Comparison of ENCODE assay signal across 19 cellular contexts in genomic region chr15:99993681-99994131, GRCh38.
"Had no signal": no experiment of that assay in that cellular context is flagged by ENCODE, and none has a peak within 500 bp of the region (broad histone marks: within the 10 kb centered on the region; RNA-seq: fewer than 3 reads in every experiment).

No MANE protein-coding gene starts in this region.

- ATAC-seq: activated T-cell treated with anti-CD3 and anti-CD28 coated beads, Interleukin-2, amount 50 U/mL, for 72 hours; effector memory CD8-positive, alpha-beta T cell; stimulated activated effector memory CD8-positive, alpha-beta T cell treated with anti-CD3 and anti-CD28 coated beads, Interleukin-12 subunit alpha, Interleukin-12 subunit beta, amount 100 ng/mL, for 72 hours had no signal

- H3K9me3 ChIP-seq: adrenal gland, ascending aorta, esophagus muscularis mucosa, testis, vagina had no signal

- DNase-seq: activated gamma-delta T cell treated with Interleukin-2 at 50 U/mL for 16 hours; activated T-cell treated with anti-CD3 and anti-CD28 coated beads, Interleukin-2, amount 50 U/mL, for 72 hours; brain microvascular endothelial cell; central memory CD4-positive, alpha-beta T cell; effector memory CD8-positive, alpha-beta T cell; hippocampal formation; occipital lobe; stimulated activated CD4-positive, alpha-beta T cell treated with anti-CD3 and anti-CD28 coated beads, Interleukin-1b, Interleukin-23, amount 100 ng/mL, for 48 hours; T-helper 9 cell; testis; trophoblast cell had no signal

- H3K36me3 ChIP-seq: adrenal gland, brain microvascular endothelial cell, vagina had no signal

- H3K27me3 ChIP-seq: adrenal gland, ascending aorta, brain microvascular endothelial cell, dorsolateral prefrontal cortex, esophagus muscularis mucosa, testis, vagina had no signal

- H3K36me3 Mint-ChIP-seq: stimulated activated effector memory CD8-positive, alpha-beta T cell treated with anti-CD3 and anti-CD28 coated beads, Interleukin-12 subunit alpha, Interleukin-12 subunit beta, amount 100 ng/mL, for 72 hours had no signal

- H3K27me3 Mint-ChIP-seq: activated naive CD4-positive, alpha-beta T cell treated with anti-CD3 and anti-CD28 coated beads, Interleukin-2, amount 50 U/mL, for 24 hours; effector memory CD8-positive, alpha-beta T cell had no signal

- H3K27ac ChIP-seq: adrenal gland, ascending aorta, brain microvascular endothelial cell, dorsolateral prefrontal cortex, esophagus muscularis mucosa, testis, vagina had no signal

- H3K9me3 Mint-ChIP-seq: activated naive CD4-positive, alpha-beta T cell treated with anti-CD3 and anti-CD28 coated beads, Interleukin-2, amount 50 U/mL, for 24 hours; activated T-cell treated with anti-CD3 and anti-CD28 coated beads, Interleukin-2, amount 50 U/mL, for 72 hours; effector memory CD8-positive, alpha-beta T cell; nephron; stimulated activated effector memory CD8-positive, alpha-beta T cell treated with anti-CD3 and anti-CD28 coated beads, Interleukin-12 subunit alpha, Interleukin-12 subunit beta, amount 100 ng/mL, for 72 hours had no signal

- H3K4me3 ChIP-seq: adrenal gland, ascending aorta, dorsolateral prefrontal cortex, esophagus muscularis mucosa, testis, vagina had no signal

- H3K4me1 ChIP-seq: adrenal gland, ascending aorta, esophagus muscularis mucosa, testis had no signal

- H3K4me3 Mint-ChIP-seq: activated naive CD4-positive, alpha-beta T cell treated with anti-CD3 and anti-CD28 coated beads, Interleukin-2, amount 50 U/mL, for 24 hours; activated T-cell treated with anti-CD3 and anti-CD28 coated beads, Interleukin-2, amount 50 U/mL, for 72 hours; effector memory CD8-positive, alpha-beta T cell; nephron; stimulated activated effector memory CD8-positive, alpha-beta T cell treated with anti-CD3 and anti-CD28 coated beads, Interleukin-12 subunit alpha, Interleukin-12 subunit beta, amount 100 ng/mL, for 72 hours had no signal

- H3K27ac Mint-ChIP-seq: activated naive CD4-positive, alpha-beta T cell treated with anti-CD3 and anti-CD28 coated beads, Interleukin-2, amount 50 U/mL, for 24 hours; activated T-cell treated with anti-CD3 and anti-CD28 coated beads, Interleukin-2, amount 50 U/mL, for 72 hours; effector memory CD8-positive, alpha-beta T cell; nephron; stimulated activated effector memory CD8-positive, alpha-beta T cell treated with anti-CD3 and anti-CD28 coated beads, Interleukin-12 subunit alpha, Interleukin-12 subunit beta, amount 100 ng/mL, for 72 hours had no signal

- H3K4me1 Mint-ChIP-seq: activated naive CD4-positive, alpha-beta T cell treated with anti-CD3 and anti-CD28 coated beads, Interleukin-2, amount 50 U/mL, for 24 hours; stimulated activated effector memory CD8-positive, alpha-beta T cell treated with anti-CD3 and anti-CD28 coated beads, Interleukin-12 subunit alpha, Interleukin-12 subunit beta, amount 100 ng/mL, for 72 hours had no signal
